In genomic region chr12:71556471-71556870, GRCh38 we compare ENCODE assay signal across 1 cellular context.
TF ChIP-seq lines count a peak whose summit lies in the region.

No MANE protein-coding gene starts in this region.

TF ChIP-seq in HCT116, 20 proteins besides CTCF, POLR2A, EP300 and RAD21 (continued from another document):
- no peak for TF ChIP-seq YY1 (IDR thresholded peaks at IDR 0.05; ENCODE audit: extremely low read depth, insufficient replicate concordance, low read depth, low read length)
- TF ChIP-seq CEBPB (IDR thresholded peaks at IDR 0.05; ENCODE audit: low read depth): no peak
- TF ChIP-seq EZH2phosphoT487 (IDR thresholded peaks at IDR 0.05; ENCODE audit: borderline replicate concordance): no peak
- TF ChIP-seq ATF3 (IDR thresholded peaks at IDR 0.05): no peak
- no peak for TF ChIP-seq ZNF274 (IDR thresholded peaks at IDR 0.05; ENCODE audit: low read depth, low read length)
- no peak for TF ChIP-seq CBX3 (IDR thresholded peaks at IDR 0.05; ENCODE audit: low read depth)
- no peak for TF ChIP-seq ZBTB33 (IDR thresholded peaks at IDR 0.05; ENCODE audit: extremely low read depth, insufficient replicate concordance, low read length)
- no peak for TF ChIP-seq SP1 (IDR thresholded peaks at IDR 0.05; ENCODE audit: low read depth)
TF ChIP-seq in HCT116: peak in this region for 0.
